In the genomic region with DNA sequence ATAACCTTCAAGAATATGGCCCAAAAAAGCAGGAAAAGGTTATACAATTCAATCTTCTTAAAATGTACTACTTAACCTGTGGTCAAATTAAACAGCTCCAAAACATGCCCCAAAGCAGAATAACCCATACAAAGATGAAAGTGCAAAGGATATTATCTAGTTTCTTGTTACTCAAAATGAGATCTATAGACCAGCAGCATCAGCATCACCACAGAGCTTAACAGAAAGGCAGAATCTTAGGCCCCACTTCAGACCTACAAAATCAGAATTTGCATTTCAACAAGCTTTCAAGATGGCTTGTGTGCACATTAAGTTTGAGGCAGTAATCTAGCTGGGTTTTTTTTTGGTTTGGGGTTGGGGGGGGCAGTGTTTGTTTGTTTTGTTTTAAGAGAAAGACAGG, we compare ENCODE assay signal across 28 cellular contexts. TPM values are rescaled to one million over a fixed set of nuclear protein-coding genes. Genes with fewer than 3 reads are reported as not detected.
DNase-seq lines count a peak whose midpoint lies in the region; ATAC-seq and TF ChIP-seq lines count a peak whose summit lies in the region.
"Had no signal": no experiment of that assay in that cellular context is flagged by ENCODE, and none has a peak within 500 bp of the region (broad histone marks: within the 10 kb centered on the region; RNA-seq: fewer than 3 reads in every experiment).

No MANE protein-coding gene starts in this region.

- H3K36me3 ChIP-seq in CD4-positive, CD25-positive, alpha-beta regulatory T cell (ENCODE audit: control insufficient read depth, insufficient read depth, low read length) = no peaks in the 10 kb centered on the region
- H3K36me3 ChIP-seq: suprapubic skin, upper lobe of left lung had no signal

- H3K4me1 ChIP-seq in CD4-positive, CD25-positive, alpha-beta regulatory T cell (ENCODE audit: control insufficient read depth, insufficient read depth, low read length, poor library complexity, severe bottlenecking) = no peaks in the 10 kb centered on the region
- H3K4me1 ChIP-seq: suprapubic skin, upper lobe of left lung had no signal

- no peaks in the 10 kb centered on the region for H3K27me3 ChIP-seq in CD4-positive, CD25-positive, alpha-beta regulatory T cell (ENCODE audit: control insufficient read depth, insufficient read depth, low read length)
- H3K27me3 ChIP-seq: suprapubic skin, upper lobe of left lung had no signal

- peaks cover 15% of the 10 kb centered on the region for H3K36me3 Mint-ChIP-seq in CD4-positive, CD25-positive, alpha-beta regulatory T cell
- no peaks in the 10 kb centered on the region for H3K36me3 Mint-ChIP-seq in activated T-helper 17 cell treated with anti-CD3 and anti-CD28 coated beads, Interleukin-2, amount 50 U/mL, for 72 hours (ENCODE audit: low read depth)
- H3K36me3 Mint-ChIP-seq: natural killer cell treated with Interleukin-12 subunit alpha and Interleukin-12 subunit beta and Interleukin-15 and Interleukin-18, amount 100 ng/mL, for 72 hours had no signal

- peak overlapping the region in 2 of 3 donors; percentile 4 to 54 for H3K27ac Mint-ChIP-seq in CD4-positive, CD25-positive, alpha-beta regulatory T cell
- H3K27ac Mint-ChIP-seq in activated T-helper 17 cell treated with anti-CD3 and anti-CD28 coated beads, Interleukin-2, amount 50 U/mL, for 72 hours = no peak overlapping the region
- H3K27ac Mint-ChIP-seq: activated CD4-positive, alpha-beta memory T cell treated with anti-CD3 and anti-CD28 coated beads, Interleukin-2, amount 10 ng/mL, durations not matched to agents 7 days and 5 days; activated naive CD8-positive, alpha-beta T cell treated with anti-CD3 and anti-CD28 coated beads, Interleukin-2, amount 10 ng/mL, durations not matched to agents 7 days and 5 days; natural killer cell treated with Interleukin-12 subunit alpha and Interleukin-12 subunit beta and Interleukin-15 and Interleukin-18, amount 100 ng/mL, for 72 hours; stimulated activated naive B cell treated with anti-CD40 and anti-IgM and Interleukin-4, amounts not matched to agents 10 μg/mL and 1 μg/mL and 100 μg/mL, for 72 hours; T-helper 17 cell had no signal

- no peak overlapping the region for H3K27ac ChIP-seq in CD4-positive, CD25-positive, alpha-beta regulatory T cell (ENCODE audit: insufficient read depth, low read length, poor library complexity, severe bottlenecking)
- H3K27ac ChIP-seq: suprapubic skin, upper lobe of left lung had no signal

- no peak for ATAC-seq in CD4-positive, CD25-positive, alpha-beta regulatory T cell (ENCODE audit: low read depth in 2 of 2)
- ATAC-seq in GM21390 (IDR thresholded peaks at IDR 0.05; ENCODE audit: unreplicated experiment) = peak; percentile 76
- ATAC-seq in activated T-helper 17 cell treated with anti-CD3 and anti-CD28 coated beads, Interleukin-2, amount 50 U/mL, for 72 hours (replicated peaks) = peak; percentile 67
- ATAC-seq in GM21381 (IDR thresholded peaks at IDR 0.05; ENCODE audit: unreplicated experiment) = no peak
- ATAC-seq: left lobe of liver; natural killer cell treated with Interleukin-12 subunit alpha and Interleukin-12 subunit beta and Interleukin-15 and Interleukin-18, amount 100 ng/mL, for 72 hours; Panc1; stimulated activated naive B cell treated with anti-CD40 and anti-IgM and Interleukin-4, amounts not matched to agents 10 μg/mL and 1 μg/mL and 100 μg/mL, for 72 hours; T-helper 17 cell had no signal

- no peak for TF ChIP-seq CTCF in GM12864 (IDR thresholded peaks at IDR 0.05; ENCODE audit: low read depth, low read length, missing control alignments)

- DNase-seq in CD4-positive, CD25-positive, alpha-beta regulatory T cell = peak in 1 of 3 donors; percentile 15
- DNase-seq in GM12864 (ENCODE audit: low read depth) = peak; percentile 3
- DNase-seq in Ammon's horn (ENCODE audit: low spot score) = no peak
- no peak for DNase-seq in NCI-H446 treated with DMSO at 0.1 percent for 48 hours (lab: John Stamatoyannopoulos, UW)
- DNase-seq in LoVo (ENCODE audit: low spot score) = no peak
- DNase-seq: ACHN; activated CD4-positive, alpha-beta memory T cell treated with anti-CD3 and anti-CD28 coated beads, Interleukin-2, amount 10 ng/mL, durations not matched to agents 7 days and 5 days; activated effector memory CD4-positive, alpha-beta T cell treated with anti-CD3 and anti-CD28 coated beads, Interleukin-2, amount 50 U/mL, for 16 hours; activated naive CD8-positive, alpha-beta T cell treated with anti-CD3 and anti-CD28 coated beads, Interleukin-2, amount 10 ng/mL, durations not matched to agents 7 days and 5 days; effector CD8-positive, alpha-beta T cell; GOT3; NCI-H1436; NCI-H2081; NCI-H2227 treated with DMSO at 0.1 percent for 48 hours; occipital lobe; Right ventricle myocardium superior; stimulated activated CD4-positive, alpha-beta T cell treated with anti-CD3 and anti-CD28 coated beads, Interleukin-15, amount 100 ng/mL, for 24 hours; stimulated activated naive B cell treated with anti-CD40 and anti-IgM and Interleukin-4, amounts not matched to agents 10 μg/mL and 1 μg/mL and 100 μg/mL, for 72 hours; T-helper 17 cell; upper lobe of left lung had no signal

- H3K4me3 ChIP-seq in CD4-positive, CD25-positive, alpha-beta regulatory T cell (ENCODE audit: low read depth, low read length) = no peak overlapping the region
- H3K4me3 ChIP-seq in GM12864 (ENCODE audit: low read depth, low read length) = no peak overlapping the region
- H3K4me3 ChIP-seq: coronary artery, suprapubic skin, upper lobe of left lung had no signal

- peaks cover 0 to 3% (median 2%) of the 10 kb centered on the region in 7 donors for H3K9me3 Mint-ChIP-seq in CD4-positive, CD25-positive, alpha-beta regulatory T cell
- no peaks in the 10 kb centered on the region for H3K9me3 Mint-ChIP-seq in activated T-helper 17 cell treated with anti-CD3 and anti-CD28 coated beads, Interleukin-2, amount 50 U/mL, for 72 hours
- H3K9me3 Mint-ChIP-seq: natural killer cell treated with Interleukin-12 subunit alpha and Interleukin-12 subunit beta and Interleukin-15 and Interleukin-18, amount 100 ng/mL, for 72 hours; stimulated activated naive B cell treated with anti-CD40 and anti-IgM and Interleukin-4, amounts not matched to agents 10 μg/mL and 1 μg/mL and 100 μg/mL, for 72 hours had no signal

- no peaks in the 10 kb centered on the region for H3K9me3 ChIP-seq in CD4-positive, CD25-positive, alpha-beta regulatory T cell (ENCODE audit: control insufficient read depth in 2 of 2, low read length in 2 of 2)
- H3K9me3 ChIP-seq: suprapubic skin, upper lobe of left lung had no signal

- peaks cover 18 to 34% (median 28%) of the 10 kb centered on the region in 4 donors for H3K4me1 Mint-ChIP-seq in CD4-positive, CD25-positive, alpha-beta regulatory T cell
- H3K4me1 Mint-ChIP-seq in activated T-helper 17 cell treated with anti-CD3 and anti-CD28 coated beads, Interleukin-2, amount 50 U/mL, for 72 hours = peaks cover 18% of the 10 kb centered on the region

- no peak overlapping the region for H3K4me3 Mint-ChIP-seq in CD4-positive, CD25-positive, alpha-beta regulatory T cell
- no peak overlapping the region for H3K4me3 Mint-ChIP-seq in activated T-helper 17 cell treated with anti-CD3 and anti-CD28 coated beads, Interleukin-2, amount 50 U/mL, for 72 hours
- H3K4me3 Mint-ChIP-seq: activated CD4-positive, alpha-beta memory T cell treated with anti-CD3 and anti-CD28 coated beads, Interleukin-2, amount 10 ng/mL, durations not matched to agents 7 days and 5 days; activated naive CD8-positive, alpha-beta T cell treated with anti-CD3 and anti-CD28 coated beads, Interleukin-2, amount 10 ng/mL, durations not matched to agents 7 days and 5 days; natural killer cell treated with Interleukin-12 subunit alpha and Interleukin-12 subunit beta and Interleukin-15 and Interleukin-18, amount 100 ng/mL, for 72 hours; stimulated activated naive B cell treated with anti-CD40 and anti-IgM and Interleukin-4, amounts not matched to agents 10 μg/mL and 1 μg/mL and 100 μg/mL, for 72 hours; T-helper 17 cell had no signal

- H3K27me3 Mint-ChIP-seq in CD4-positive, CD25-positive, alpha-beta regulatory T cell = no peaks in the 10 kb centered on the region
- no peaks in the 10 kb centered on the region for H3K27me3 Mint-ChIP-seq in activated T-helper 17 cell treated with anti-CD3 and anti-CD28 coated beads, Interleukin-2, amount 50 U/mL, for 72 hours
- H3K27me3 Mint-ChIP-seq: activated CD4-positive, alpha-beta memory T cell treated with anti-CD3 and anti-CD28 coated beads, Interleukin-2, amount 10 ng/mL, durations not matched to agents 7 days and 5 days; activated naive CD8-positive, alpha-beta T cell treated with anti-CD3 and anti-CD28 coated beads, Interleukin-2, amount 10 ng/mL, durations not matched to agents 7 days and 5 days; natural killer cell treated with Interleukin-12 subunit alpha and Interleukin-12 subunit beta and Interleukin-15 and Interleukin-18, amount 100 ng/mL, for 72 hours; stimulated activated naive B cell treated with anti-CD40 and anti-IgM and Interleukin-4, amounts not matched to agents 10 μg/mL and 1 μg/mL and 100 μg/mL, for 72 hours; T-helper 17 cell had no signal

RNA-seq across cellular contexts. Expression of a gene that starts 54.0 kb away (rescaled TPM):
- total RNA-seq in CD4-positive, CD25-positive, alpha-beta regulatory T cell = 11.3 TPM
- polyA plus RNA-seq in CD4-positive, CD25-positive, alpha-beta regulatory T cell = 1 to 10 TPM; 1.7 to 4.8 (median 3.7) TPM
- total RNA-seq in activated T-helper 17 cell treated with anti-CD3 and anti-CD28 coated beads, Interleukin-2, amount 50 U/mL, for 72 hours = 10 to 100 TPM in 1 of 2 donors, 1 to 10 TPM in 1; 9.7 to 16.1 TPM

Comparison
In these comparisons a context has a peak if more than half of its experiments do, and no peak if none do; other contexts are left out.
1. ATAC-seq: peak in GM21390 (single experiment) and activated T-helper 17 cell treated with anti-CD3 and anti-CD28 coated beads, Interleukin-2, amount 50 U/mL, for 72 hours (single experiment); none in CD4-positive, CD25-positive, alpha-beta regulatory T cell (0 of 2) and GM21381 (single experiment).